ENCODE assay signal across 37 cellular contexts in genomic region chr20:57242414-57242813, GRCh38. TPM values are rescaled to one million over a fixed set of nuclear protein-coding genes. Genes with fewer than 3 reads are reported as not detected.
"Had no signal": no experiment of that assay in that cellular context is flagged by ENCODE, and none has a peak within 500 bp of the region (broad histone marks: within the 10 kb centered on the region; RNA-seq: fewer than 3 reads in every experiment).

No MANE protein-coding gene starts in this region.

- ATAC-seq: activated CD8-positive, alpha-beta memory T cell treated with anti-CD3 and anti-CD28 coated beads, Interleukin-2, amount 10 ng/mL, durations not matched to agents 7 days and 5 days; activated naive CD8-positive, alpha-beta T cell treated with anti-CD3 and anti-CD28 coated beads, Interleukin-2, amount 50 U/mL, for 24 hours; PC-3 had no signal

- H3K27me3 ChIP-seq: brain microvascular endothelial cell, Peyer's patch, SJSA1 had no signal

- H3K36me3 ChIP-seq: brain microvascular endothelial cell, Peyer's patch, SJSA1, WERI-Rb-1 had no signal

- H3K9me3 Mint-ChIP-seq: activated CD4-positive, alpha-beta memory T cell treated with anti-CD3 and anti-CD28 coated beads, Interleukin-2, amount 10 ng/mL, durations not matched to agents 7 days and 5 days; activated naive CD4-positive, alpha-beta T cell treated with anti-CD3 and anti-CD28 coated beads, Interleukin-2, amount 10 ng/mL, durations not matched to agents 7 days and 5 days had no signal

- H3K27ac Mint-ChIP-seq: activated CD4-positive, alpha-beta memory T cell treated with anti-CD3 and anti-CD28 coated beads, Interleukin-2, amount 10 ng/mL, durations not matched to agents 7 days and 5 days; activated CD8-positive, alpha-beta memory T cell treated with anti-CD3 and anti-CD28 coated beads, Interleukin-2, amount 10 ng/mL, durations not matched to agents 7 days and 5 days; activated naive CD4-positive, alpha-beta T cell treated with anti-CD3 and anti-CD28 coated beads, Interleukin-2, amount 10 ng/mL, durations not matched to agents 7 days and 5 days; activated naive CD8-positive, alpha-beta T cell; activated naive CD8-positive, alpha-beta T cell treated with anti-CD3 and anti-CD28 coated beads, Interleukin-2, amount 50 U/mL, for 24 hours had no signal

- H3K27ac ChIP-seq: brain microvascular endothelial cell, KMS-11, Peyer's patch, SJSA1, WERI-Rb-1 had no signal

- DNase-seq: activated CD4-positive, alpha-beta memory T cell treated with anti-CD3 and anti-CD28 coated beads, Interleukin-2, amount 10 ng/mL, durations not matched to agents 7 days and 5 days; activated CD4-positive, alpha-beta T cell treated with anti-CD3 and anti-CD28 coated beads for 1 hour; activated CD4-positive, alpha-beta T cell treated with anti-CD3 and anti-CD28 coated beads for 48 hours; activated CD4-positive, CD25-positive, alpha-beta regulatory T cell; activated CD8-positive, alpha-beta memory T cell treated with anti-CD3 and anti-CD28 coated beads for 24 hours; activated CD8-positive, alpha-beta memory T cell treated with anti-CD3 and anti-CD28 coated beads, Interleukin-2, amount 10 ng/mL, durations not matched to agents 7 days and 5 days; activated CD8-positive, alpha-beta memory T cell treated with anti-CD3 and anti-CD28 coated beads, Interleukin-2, amount 50 U/mL, for 48 hours; activated effector memory CD4-positive, alpha-beta T cell treated with Interleukin-2 at 50 U/mL for 16 hours; activated naive CD4-positive, alpha-beta T cell treated with anti-CD3 and anti-CD28 coated beads, Interleukin-2, amount 10 ng/mL, durations not matched to agents 7 days and 5 days; activated naive CD8-positive, alpha-beta T cell treated with anti-CD3 and anti-CD28 coated beads, Interleukin-2, amount 50 U/mL, for 24 hours; activated T-cell treated with anti-CD3 and anti-CD28 coated beads, Interleukin-2, amount 50 U/mL, for 48 hours; anterior cingulate cortex; brain microvascular endothelial cell; central memory CD4-positive, alpha-beta T cell; MM.1S; MV-4-11; NCI-H1092; NCI-H1417; NCI-H146; NCI-H187; NCI-H2029 treated with DMSO at 0.1 percent for 48 hours; NCI-H2107; NCI-H2171; NCI-H446; NCI-H510A treated with DMSO at 0.1 percent for 48 hours; PC-3; Peyer's patch; RPMI8226; SHP77 treated with DMSO at 0.1 percent for 48 hours; T1000; WERI-Rb-1 had no signal

- H3K36me3 Mint-ChIP-seq: activated CD8-positive, alpha-beta memory T cell treated with anti-CD3 and anti-CD28 coated beads, Interleukin-2, amount 10 ng/mL, durations not matched to agents 7 days and 5 days; activated naive CD4-positive, alpha-beta T cell treated with anti-CD3 and anti-CD28 coated beads, Interleukin-2, amount 10 ng/mL, durations not matched to agents 7 days and 5 days had no signal

- H3K4me3 ChIP-seq: Peyer's patch, SJSA1 had no signal

- H3K4me3 Mint-ChIP-seq: activated CD4-positive, alpha-beta memory T cell treated with anti-CD3 and anti-CD28 coated beads, Interleukin-2, amount 10 ng/mL, durations not matched to agents 7 days and 5 days; activated CD8-positive, alpha-beta memory T cell treated with anti-CD3 and anti-CD28 coated beads, Interleukin-2, amount 10 ng/mL, durations not matched to agents 7 days and 5 days; activated naive CD4-positive, alpha-beta T cell treated with anti-CD3 and anti-CD28 coated beads, Interleukin-2, amount 10 ng/mL, durations not matched to agents 7 days and 5 days; activated naive CD8-positive, alpha-beta T cell; activated naive CD8-positive, alpha-beta T cell treated with anti-CD3 and anti-CD28 coated beads, Interleukin-2, amount 50 U/mL, for 24 hours had no signal

- H3K4me1 ChIP-seq: Peyer's patch had no signal

- H3K4me1 Mint-ChIP-seq: activated CD4-positive, alpha-beta memory T cell treated with anti-CD3 and anti-CD28 coated beads, Interleukin-2, amount 10 ng/mL, durations not matched to agents 7 days and 5 days; activated CD8-positive, alpha-beta memory T cell treated with anti-CD3 and anti-CD28 coated beads, Interleukin-2, amount 10 ng/mL, durations not matched to agents 7 days and 5 days; activated naive CD4-positive, alpha-beta T cell treated with anti-CD3 and anti-CD28 coated beads, Interleukin-2, amount 10 ng/mL, durations not matched to agents 7 days and 5 days; activated naive CD8-positive, alpha-beta T cell treated with anti-CD3 and anti-CD28 coated beads, Interleukin-2, amount 50 U/mL, for 24 hours had no signal

RNA-seq across cellular contexts. Expression of gene BMP7, which starts 24.0 kb away (rescaled TPM):
- total RNA-seq: activated CD4-positive, alpha-beta memory T cell treated with anti-CD3 and anti-CD28 coated beads, Interleukin-2, amount 10 ng/mL, durations not matched to agents 7 days and 5 days; activated CD8-positive, alpha-beta memory T cell treated with anti-CD3 and anti-CD28 coated beads, Interleukin-2, amount 10 ng/mL, durations not matched to agents 7 days and 5 days; LHCN-M2; PC-3; SJSA1; T-helper 1 cell treated with Interleukin-12 subunit alpha and Interleukin-12 subunit beta and Interleukin-4 antibody, amounts not matched to agents 30 ng/mL and 1 ng/mL, for 36 hours; T-helper 2 cell treated with Interferon-gamma antibody and Interleukin-4, amounts not matched to agents 100 ng/mL and 5 ng/mL, for 36 hours had no signal
